Comparison of ENCODE assay signal across 7 cellular contexts in the genomic region with DNA sequence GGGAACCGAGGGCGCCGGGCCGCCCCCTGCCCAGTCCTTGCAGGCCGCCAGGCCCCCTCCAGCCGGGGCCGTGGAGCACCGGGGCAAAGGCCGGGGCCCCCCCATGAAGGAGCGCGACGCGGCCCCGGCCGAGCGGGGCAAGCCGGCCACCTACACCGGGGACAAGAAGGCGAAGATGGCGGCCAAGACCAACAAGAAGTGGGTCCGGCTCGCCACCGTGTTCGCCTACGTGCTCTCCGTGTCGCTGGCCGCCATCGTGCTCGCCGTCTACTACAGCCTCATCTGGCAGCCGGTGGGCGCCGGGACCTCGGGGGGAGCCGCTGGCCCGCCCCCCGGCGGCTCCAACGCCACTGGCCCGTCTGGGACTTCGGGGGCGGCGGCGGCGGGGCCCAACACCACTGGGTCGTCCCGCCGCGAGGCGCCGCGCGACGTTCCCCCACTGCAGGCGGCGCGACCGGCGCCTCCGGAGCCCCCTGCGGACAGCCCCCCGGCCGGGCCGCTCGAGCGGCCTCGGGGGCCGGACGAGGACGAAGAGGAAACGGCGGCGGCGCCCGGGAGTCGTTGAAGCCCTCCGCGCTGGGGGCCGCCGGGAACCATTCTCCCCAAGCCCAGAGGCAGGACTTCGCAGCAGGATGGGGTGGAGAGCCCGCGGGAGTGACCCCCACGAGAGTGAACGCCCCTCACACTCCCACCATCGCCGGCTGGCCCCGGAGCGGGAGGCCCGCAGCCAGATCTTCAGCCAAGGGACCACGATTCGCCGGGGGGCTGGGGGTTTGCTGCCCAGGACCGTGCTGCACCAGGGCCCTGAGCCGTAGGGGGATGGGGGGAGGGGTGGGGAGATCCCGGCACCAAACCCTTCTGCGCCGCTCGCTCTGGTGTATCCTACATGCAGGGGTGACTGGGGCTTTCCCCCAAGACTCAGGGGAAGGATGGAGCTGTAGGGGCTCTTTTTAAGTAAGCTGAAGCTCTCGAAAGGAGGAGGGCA. TPM values are rescaled to one million over a fixed set of nuclear protein-coding genes. Genes with fewer than 3 reads are reported as not detected.
A peak's percentile ranks its signal among the peaks of the same experiment; 100 is the strongest.
DNase-seq lines count a peak whose midpoint lies in the region; ATAC-seq and TF ChIP-seq lines count a peak whose summit lies in the region.
"Had no signal": no experiment of that assay in that cellular context is flagged by ENCODE, and none has a peak within 500 bp of the region (broad histone marks: within the 10 kb centered on the region; RNA-seq: fewer than 3 reads in every experiment).

No MANE protein-coding gene starts in this region.

- peak overlapping the region in 1 of 2 experiments; percentile 43; a peak in 1 of 4 replicates for H3K27ac ChIP-seq in SK-N-SH (ENCODE audit: low read depth in 2 of 2, low read length in 1 of 2)
- peak overlapping the region; percentile 54 for H3K27ac ChIP-seq in RWPE2 (ENCODE audit: poor library complexity, severe bottlenecking)
- H3K27ac ChIP-seq in cardiac muscle cell: peak overlapping the region; percentile 99
- peak overlapping the region; percentile 65 for H3K27ac ChIP-seq in suprapubic skin

- peak; percentile 78 for DNase-seq in SK-N-SH
- peak; percentile 82 for DNase-seq in RWPE2 (ENCODE audit: low spot score)
- no peak for DNase-seq in cardiac muscle cell (ENCODE audit: low read depth in 1 of 2, low spot score in 1 of 2)
- DNase-seq in suprapubic skin (ENCODE audit: low spot score in 2 of 2): peak in 1 of 2 donors; percentile 70
- no peak for DNase-seq in H4 (ENCODE audit: low spot score)

- H3K9me2 ChIP-seq in SK-N-SH: no peaks in the 10 kb centered on the region

- no peak for TF ChIP-seq RAD21 in SK-N-SH (IDR thresholded peaks at IDR 0.05; ENCODE audit: low read length)

- TF ChIP-seq POLR2A in suprapubic skin (IDR thresholded peaks at IDR 0.05): no peak

- H3K4me1 ChIP-seq in SK-N-SH (ENCODE audit: control insufficient read depth in 1 of 2, insufficient read depth in 2 of 2, low read depth in 1 of 2, low read length in 1 of 2): peaks cover 20 to 23% of the 10 kb centered on the region in 2 experiments
- peaks cover 38% of the 10 kb centered on the region for H3K4me1 ChIP-seq in RWPE2 (ENCODE audit: insufficient read depth, poor library complexity, severe bottlenecking)
- H3K4me1 ChIP-seq in cardiac muscle cell (ENCODE audit: low read depth): peaks cover 62% of the 10 kb centered on the region
- peaks cover 28% of the 10 kb centered on the region for H3K4me1 ChIP-seq in suprapubic skin

- H4K20me1 ChIP-seq in SK-N-SH (ENCODE audit: insufficient read depth): no peaks in the 10 kb centered on the region

- H3K36me3 ChIP-seq in SK-N-SH (replicated peaks in 1 of 2; ENCODE audit: control insufficient read depth in 1 of 2, insufficient read depth in 2 of 2, low read length in 1 of 2) (peaks cover 0 to 4% of the 10 kb centered on the region in 2 experiments), RWPE2 (ENCODE audit: low read depth) (peaks cover 14% of the 10 kb centered on the region), cardiac muscle cell (peaks cover 3% of the 10 kb centered on the region), suprapubic skin (no peaks in the 10 kb centered on the region)

- peak overlapping the region; percentile 70 to 73 for H3K4me3 ChIP-seq in SK-N-SH (ENCODE audit: low read depth in 2 of 2, low read length in 1 of 2)
- peak overlapping the region; percentile 98 for H3K4me3 ChIP-seq in RWPE2 (ENCODE audit: severe bottlenecking)
- H3K4me3 ChIP-seq in cardiac muscle cell: peak overlapping the region; percentile 92
- H3K4me3 ChIP-seq in suprapubic skin: peak overlapping the region; percentile 85

- peak overlapping the region; percentile 72 for H3K9ac ChIP-seq in SK-N-SH

- H3K4me2 ChIP-seq in SK-N-SH: peak overlapping the region; percentile 94

- TF ChIP-seq EP300 in SK-N-SH (IDR thresholded peaks at IDR 0.05; ENCODE audit: borderline replicate concordance in 1 of 2, low read depth in 1 of 2, low read length in 1 of 2) (no peak), suprapubic skin (IDR thresholded peaks at IDR 0.05) (no peak)

- TF ChIP-seq CTCF in SK-N-SH (IDR thresholded peaks at IDR 0.05): no peak
- no peak for TF ChIP-seq CTCF in RWPE2 (IDR thresholded peaks at IDR 0.05; ENCODE audit: poor library complexity, severe bottlenecking)
- TF ChIP-seq CTCF in cardiac muscle cell (IDR thresholded peaks at IDR 0.05; ENCODE audit: low read depth, low read length): no peak
- TF ChIP-seq CTCF in suprapubic skin (IDR thresholded peaks at IDR 0.05): no peak

- peaks cover 15% of the 10 kb centered on the region; the same call in 1 of the 2 replicates for H3K79me2 ChIP-seq in SK-N-SH (ENCODE audit: insufficient read depth)

- H3K27me3 ChIP-seq in SK-N-SH (ENCODE audit: insufficient read depth): no peaks in the 10 kb centered on the region
- H3K27me3 ChIP-seq in RWPE2 (ENCODE audit: insufficient read depth, poor library complexity, severe bottlenecking): no peaks in the 10 kb centered on the region
- no peaks in the 10 kb centered on the region for H3K27me3 ChIP-seq in cardiac muscle cell
- no peaks in the 10 kb centered on the region for H3K27me3 ChIP-seq in suprapubic skin

- no peak overlapping the region for H2AFZ ChIP-seq in SK-N-SH (ENCODE audit: low read depth)

- H3F3A ChIP-seq in SK-N-SH (replicated peaks; ENCODE audit: insufficient read depth): peaks cover 6% of the 10 kb centered on the region

- POLR2A ChIA-PET in SK-N-SH (lab: Yijun Ruan, JAX): interaction anchor here (1.7 to 2.6 kb wide), 2 partner anchors 11 to 16 kb away, joined by 5 to 10 read pairs; partner anchors contain the start of gene CCDC9B

- no peaks in the 10 kb centered on the region for H3K9me3 ChIP-seq in SK-N-SH
- no peaks in the 10 kb centered on the region for H3K9me3 ChIP-seq in RWPE2 (ENCODE audit: severe bottlenecking)
- H3K9me3 ChIP-seq in cardiac muscle cell (ENCODE audit: low read depth): no peaks in the 10 kb centered on the region
- no peaks in the 10 kb centered on the region for H3K9me3 ChIP-seq in suprapubic skin

- ATAC-seq in SK-N-SH treated with all-trans-retinoic acid at 6 μM for 48 hours (no peak), RWPE2 (ENCODE audit: low read depth) (no peak)

- CTCF ChIA-PET in SK-N-SH (lab: Yijun Ruan, JAX): interaction anchor here (1.1 to 70.6 kb wide), 9 partner anchors 10 to 115 kb away, joined by 3 to 2194 read pairs (median 11); partner anchors contain the start of genes ANKRD63, CCDC9B, DISP2 and INAFM2

- 80% methylated on average over 4 of the region's 101 CpGs for WGBS in SK-N-SH (ENCODE audit: low lambda C conversion rate)
- WGBS in suprapubic skin: 8% methylated on average over 16 of the region's 101 CpGs

TF ChIP-seq in SK-N-SH, 30 proteins besides CTCF, POLR2A, EP300 and RAD21 (continues in another document):
- TF ChIP-seq TEAD4 (IDR thresholded peaks at IDR 0.05; ENCODE audit: borderline replicate concordance, insufficient read depth) (no peak), USF2 (IDR thresholded peaks at IDR 0.05; ENCODE audit: borderline replicate concordance, low read depth, low read length) (no peak)

TF ChIP-seq in SK-N-SH treated with all-trans-retinoic acid at 6 μM for 48 hours, 23 proteins besides CTCF, POLR2A, EP300 and RAD21 (continues in another document):
- TF ChIP-seq PPARA (CRISPR knock-in tag; IDR thresholded peaks at IDR 0.05; ENCODE audit: borderline replicate concordance): no peak
- no peak for TF ChIP-seq ZC3H10 (CRISPR knock-in tag; IDR thresholded peaks at IDR 0.05)
- no peak for TF ChIP-seq RARB (CRISPR knock-in tag; IDR thresholded peaks at IDR 0.05)

RNA-seq across cellular contexts. Expression of gene INAFM2, which starts 0.8 kb away (rescaled TPM):
- polyA plus RNA-seq in SK-N-SH (2012; rRNA removed): 7.8 and 9.8 TPM in 2 replicates
- polyA plus RNA-seq in SK-N-SH (2012; cell fraction: cytosol; rRNA removed): 10.2 and 10.7 TPM in 2 replicates
- 8.0 and 11.1 TPM in 2 replicates for polyA plus RNA-seq in SK-N-SH (2012; cell fraction: nucleus; rRNA removed)
- total RNA-seq in cardiac muscle cell: 133 and 217 TPM in 2 replicates
- polyA plus RNA-seq in cardiac muscle cell: 186 and 330 TPM in 2 replicates
- total RNA-seq in suprapubic skin: 1 to 10 TPM; 3.3 to 9.1 (median 6.1) TPM
- total RNA-seq in H4 (2014; rRNA removed; shearing (Covaris generic)): 13.0 and 15.7 TPM in 2 replicates

RNA-seq across cellular contexts. Expression of gene CCDC9B, which starts 16.5 kb away (rescaled TPM):
- polyA plus RNA-seq in SK-N-SH (2012; rRNA removed) (13.7 and 14.2 TPM in 2 replicates), cardiac muscle cell (12.5 and 14.6 TPM in 2 replicates)
- polyA plus RNA-seq in SK-N-SH (2012; cell fraction: cytosol; rRNA removed): 10.4 and 12.0 TPM in 2 replicates
- polyA plus RNA-seq in SK-N-SH (2012; cell fraction: nucleus; rRNA removed): 82.8 and 92.4 TPM in 2 replicates
- total RNA-seq in cardiac muscle cell (8.2 and 9.6 TPM in 2 replicates), suprapubic skin (10 to 100 TPM in 2 of 4 donors, 1 to 10 TPM in 2; 6.1 to 47.9 (median 10.9) TPM)
- 1.3 and 4.6 TPM in 2 replicates for total RNA-seq in H4 (2014; rRNA removed; shearing (Covaris generic))

RNA-seq across cellular contexts. Expression of gene PLCB2, which starts 16.5 kb away (rescaled TPM):
- 0.15 TPM in 2 replicates for polyA plus RNA-seq in SK-N-SH (2012; rRNA removed)
- polyA plus RNA-seq in SK-N-SH (2012; cell fraction: cytosol; rRNA removed): 0.10 and 0.12 TPM in 2 replicates
- 0.44 and 0.59 TPM in 2 replicates for polyA plus RNA-seq in SK-N-SH (2012; cell fraction: nucleus; rRNA removed)
- total RNA-seq in cardiac muscle cell: 16.9 and 41.2 TPM in 2 replicates
- 28.3 and 45.9 TPM in 2 replicates for polyA plus RNA-seq in cardiac muscle cell
- total RNA-seq in suprapubic skin: 1 to 10 TPM in 3 of 4 donors, under 1 TPM in 1; 0.34 to 3.0 (median 2.0) TPM
- total RNA-seq in H4 (2014; rRNA removed; shearing (Covaris generic)): 1.6 and 2.4 TPM in 2 replicates

RNA-seq across cellular contexts. Expression of gene PHGR1, which starts 26.6 kb away (rescaled TPM):
- not detected in 2 replicates for polyA plus RNA-seq in SK-N-SH (2012; rRNA removed)
- polyA plus RNA-seq in SK-N-SH (2012; cell fraction: cytosol; rRNA removed): not detected in 2 replicates
- not detected in 2 replicates for polyA plus RNA-seq in SK-N-SH (2012; cell fraction: nucleus; rRNA removed)
- not detected in 2 replicates for total RNA-seq in cardiac muscle cell
- not detected in 2 replicates for polyA plus RNA-seq in cardiac muscle cell
- total RNA-seq in suprapubic skin: not detected
- total RNA-seq in H4 (2014; rRNA removed; shearing (Covaris generic)): not detected in 2 replicates
- total RNA-seq: pulmonary artery endothelial cell had no signal

RNA-seq across cellular contexts. Expression of gene DISP2, which starts 33.8 kb away (rescaled TPM):
- polyA plus RNA-seq in SK-N-SH (2012; rRNA removed) (0.08 and 0.12 TPM in 2 replicates), cardiac muscle cell (0.05 TPM in 1 of 2 replicates, not detected in the other)
- polyA plus RNA-seq in SK-N-SH (2012; cell fraction: cytosol; rRNA removed): 0.09 and 0.26 TPM in 2 replicates
- 0.14 and 0.33 TPM in 2 replicates for polyA plus RNA-seq in SK-N-SH (2012; cell fraction: nucleus; rRNA removed)
- total RNA-seq in cardiac muscle cell (0.15 and 0.21 TPM in 2 replicates), suprapubic skin (under 1 TPM in 3 of 4 donors, not detected in 1; 0.04 to 0.21 (median 0.05) TPM)
- total RNA-seq in H4 (2014; rRNA removed; shearing (Covaris generic)): 0.14 and 0.27 TPM in 2 replicates

Comparison
In these comparisons a context has a peak if more than half of its experiments do, and no peak if none do; other contexts are left out.
1. DNase-seq: peak in SK-N-SH (single experiment) and RWPE2 (single experiment); none in cardiac muscle cell (0 of 2) and H4 (single experiment).
2. Peak in every context shown above with its lines, with median percentiles within 50 percentile points of each other: H3K4me3 ChIP-seq.